Comparison of ENCODE assay signal across 1 cellular context in the genomic region with DNA sequence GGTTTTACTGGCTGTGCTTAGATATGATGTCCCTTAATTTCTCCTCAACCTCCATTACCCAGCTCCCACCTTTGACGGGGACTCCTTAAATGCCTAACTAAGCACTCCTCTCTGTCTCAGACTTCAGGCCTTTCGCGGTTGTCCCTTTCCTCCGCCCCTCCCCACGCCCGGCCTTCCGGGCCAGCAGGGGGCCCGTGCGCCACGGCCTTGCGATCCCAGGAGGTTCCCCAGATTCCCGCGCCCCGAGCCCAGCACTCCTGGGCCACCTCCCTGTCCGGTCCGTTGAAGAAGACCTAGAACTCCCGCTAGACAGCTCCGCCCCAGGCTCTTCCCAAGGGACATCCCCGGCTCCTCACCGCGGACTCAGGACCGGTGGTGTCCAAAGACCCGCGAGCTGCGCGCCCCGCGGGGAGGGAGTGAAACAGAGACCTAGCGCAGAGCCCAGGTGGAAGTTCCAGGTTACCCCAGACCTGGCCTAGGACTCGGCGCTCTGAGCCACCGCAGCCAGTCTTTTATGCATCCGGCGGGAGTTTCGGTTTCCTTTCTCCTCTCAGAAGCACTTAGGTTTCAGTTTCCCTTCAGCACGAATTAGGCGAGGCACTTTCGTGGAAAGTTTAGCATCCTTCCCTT.
TF ChIP-seq lines count a peak whose summit lies in the region.

DDX60 (minus strand) TSS at position 487 of the 630 bp plus-strand sequence. CDS start 7,493 bp downstream, outside the sequence.

TF ChIP-seq in GM23338, 12 proteins besides CTCF, POLR2A, EP300 and RAD21 (continued from another document):
- TF ChIP-seq, protein P1, sequence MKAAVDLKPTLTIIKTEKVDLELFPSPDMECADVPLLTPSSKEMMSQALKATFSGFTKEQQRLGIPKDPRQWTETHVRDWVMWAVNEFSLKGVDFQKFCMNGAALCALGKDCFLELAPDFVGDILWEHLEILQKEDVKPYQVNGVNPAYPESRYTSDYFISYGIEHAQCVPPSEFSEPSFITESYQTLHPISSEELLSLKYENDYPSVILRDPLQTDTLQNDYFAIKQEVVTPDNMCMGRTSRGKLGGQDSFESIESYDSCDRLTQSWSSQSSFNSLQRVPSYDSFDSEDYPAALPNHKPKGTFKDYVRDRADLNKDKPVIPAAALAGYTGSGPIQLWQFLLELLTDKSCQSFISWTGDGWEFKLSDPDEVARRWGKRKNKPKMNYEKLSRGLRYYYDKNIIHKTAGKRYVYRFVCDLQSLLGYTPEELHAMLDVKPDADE (IDR thresholded peaks at IDR 0.05), result 0 out of 2 replicates have a peak, but pooled peaks have one; percentile 4
- TF ChIP-seq NANOG (IDR thresholded peaks at IDR 0.05; ENCODE audit: borderline replicate concordance) (no peak), POLR2AphosphoS5 (IDR thresholded peaks at IDR 0.05; ENCODE audit: low read depth) (no peak), EZH2phosphoT487 (IDR thresholded peaks at IDR 0.05; ENCODE audit: unreplicated experiment) (no peak), ZNF331 (CRISPR knock-in tag; IDR thresholded peaks at IDR 0.05; ENCODE audit: low read depth) (no peak), EZH2 (IDR thresholded peaks at IDR 0.05; ENCODE audit: low read depth, unreplicated experiment) (no peak), STAT1 (IDR thresholded peaks at IDR 0.05; ENCODE audit: unreplicated experiment) (no peak)
- TF ChIP-seq, protein P2, sequence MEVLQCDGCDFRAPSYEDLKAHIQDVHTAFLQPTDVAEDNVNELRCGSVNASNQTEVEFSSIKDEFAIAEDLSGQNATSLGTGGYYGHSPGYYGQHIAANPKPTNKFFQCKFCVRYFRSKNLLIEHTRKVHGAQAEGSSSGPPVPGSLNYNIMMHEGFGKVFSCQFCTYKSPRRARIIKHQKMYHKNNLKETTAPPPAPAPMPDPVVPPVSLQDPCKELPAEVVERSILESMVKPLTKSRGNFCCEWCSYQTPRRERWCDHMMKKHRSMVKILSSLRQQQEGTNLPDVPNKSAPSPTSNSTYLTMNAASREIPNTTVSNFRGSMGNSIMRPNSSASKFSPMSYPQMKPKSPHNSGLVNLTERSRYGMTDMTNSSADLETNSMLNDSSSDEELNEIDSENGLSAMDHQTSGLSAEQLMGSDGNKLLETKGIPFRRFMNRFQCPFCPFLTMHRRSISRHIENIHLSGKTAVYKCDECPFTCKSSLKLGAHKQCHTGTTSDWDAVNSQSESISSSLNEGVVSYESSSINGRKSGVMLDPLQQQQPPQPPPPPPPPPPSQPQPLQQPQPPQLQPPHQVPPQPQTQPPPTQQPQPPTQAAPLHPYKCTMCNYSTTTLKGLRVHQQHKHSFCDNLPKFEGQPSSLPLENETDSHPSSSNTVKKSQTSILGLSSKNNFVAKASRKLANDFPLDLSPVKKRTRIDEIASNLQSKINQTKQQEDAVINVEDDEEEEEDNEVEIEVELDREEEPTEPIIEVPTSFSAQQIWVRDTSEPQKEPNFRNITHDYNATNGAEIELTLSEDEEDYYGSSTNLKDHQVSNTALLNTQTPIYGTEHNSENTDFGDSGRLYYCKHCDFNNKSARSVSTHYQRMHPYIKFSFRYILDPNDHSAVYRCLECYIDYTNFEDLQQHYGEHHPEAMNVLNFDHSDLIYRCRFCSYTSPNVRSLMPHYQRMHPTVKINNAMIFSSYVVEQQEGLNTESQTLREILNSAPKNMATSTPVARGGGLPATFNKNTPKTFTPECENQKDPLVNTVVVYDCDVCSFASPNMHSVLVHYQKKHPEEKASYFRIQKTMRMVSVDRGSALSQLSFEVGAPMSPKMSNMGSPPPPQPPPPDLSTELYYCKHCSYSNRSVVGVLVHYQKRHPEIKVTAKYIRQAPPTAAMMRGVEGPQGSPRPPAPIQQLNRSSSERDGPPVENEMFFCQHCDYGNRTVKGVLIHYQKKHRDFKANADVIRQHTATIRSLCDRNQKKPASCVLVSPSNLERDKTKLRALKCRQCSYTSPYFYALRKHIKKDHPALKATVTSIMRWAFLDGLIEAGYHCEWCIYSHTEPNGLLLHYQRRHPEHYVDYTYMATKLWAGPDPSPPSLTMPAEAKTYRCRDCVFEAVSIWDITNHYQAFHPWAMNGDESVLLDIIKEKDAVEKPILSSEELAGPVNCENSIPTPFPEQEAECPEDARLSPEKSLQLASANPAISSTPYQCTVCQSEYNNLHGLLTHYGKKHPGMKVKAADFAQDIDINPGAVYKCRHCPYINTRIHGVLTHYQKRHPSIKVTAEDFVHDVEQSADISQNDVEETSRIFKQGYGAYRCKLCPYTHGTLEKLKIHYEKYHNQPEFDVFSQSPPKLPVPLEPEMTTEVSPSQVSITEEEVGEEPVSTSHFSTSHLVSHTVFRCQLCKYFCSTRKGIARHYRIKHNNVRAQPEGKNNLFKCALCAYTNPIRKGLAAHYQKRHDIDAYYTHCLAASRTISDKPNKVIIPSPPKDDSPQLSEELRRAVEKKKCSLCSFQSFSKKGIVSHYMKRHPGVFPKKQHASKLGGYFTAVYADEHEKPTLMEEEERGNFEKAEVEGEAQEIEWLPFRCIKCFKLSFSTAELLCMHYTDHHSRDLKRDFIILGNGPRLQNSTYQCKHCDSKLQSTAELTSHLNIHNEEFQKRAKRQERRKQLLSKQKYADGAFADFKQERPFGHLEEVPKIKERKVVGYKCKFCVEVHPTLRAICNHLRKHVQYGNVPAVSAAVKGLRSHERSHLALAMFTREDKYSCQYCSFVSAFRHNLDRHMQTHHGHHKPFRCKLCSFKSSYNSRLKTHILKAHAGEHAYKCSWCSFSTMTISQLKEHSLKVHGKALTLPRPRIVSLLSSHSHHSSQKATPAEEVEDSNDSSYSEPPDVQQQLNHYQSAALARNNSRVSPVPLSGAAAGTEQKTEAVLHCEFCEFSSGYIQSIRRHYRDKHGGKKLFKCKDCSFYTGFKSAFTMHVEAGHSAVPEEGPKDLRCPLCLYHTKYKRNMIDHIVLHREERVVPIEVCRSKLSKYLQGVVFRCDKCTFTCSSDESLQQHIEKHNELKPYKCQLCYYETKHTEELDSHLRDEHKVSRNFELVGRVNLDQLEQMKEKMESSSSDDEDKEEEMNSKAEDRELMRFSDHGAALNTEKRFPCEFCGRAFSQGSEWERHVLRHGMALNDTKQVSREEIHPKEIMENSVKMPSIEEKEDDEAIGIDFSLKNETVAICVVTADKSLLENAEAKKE (CRISPR knock-in tag; IDR thresholded peaks at IDR 0.05), result peak; percentile 94
- TF ChIP-seq, protein P3, sequence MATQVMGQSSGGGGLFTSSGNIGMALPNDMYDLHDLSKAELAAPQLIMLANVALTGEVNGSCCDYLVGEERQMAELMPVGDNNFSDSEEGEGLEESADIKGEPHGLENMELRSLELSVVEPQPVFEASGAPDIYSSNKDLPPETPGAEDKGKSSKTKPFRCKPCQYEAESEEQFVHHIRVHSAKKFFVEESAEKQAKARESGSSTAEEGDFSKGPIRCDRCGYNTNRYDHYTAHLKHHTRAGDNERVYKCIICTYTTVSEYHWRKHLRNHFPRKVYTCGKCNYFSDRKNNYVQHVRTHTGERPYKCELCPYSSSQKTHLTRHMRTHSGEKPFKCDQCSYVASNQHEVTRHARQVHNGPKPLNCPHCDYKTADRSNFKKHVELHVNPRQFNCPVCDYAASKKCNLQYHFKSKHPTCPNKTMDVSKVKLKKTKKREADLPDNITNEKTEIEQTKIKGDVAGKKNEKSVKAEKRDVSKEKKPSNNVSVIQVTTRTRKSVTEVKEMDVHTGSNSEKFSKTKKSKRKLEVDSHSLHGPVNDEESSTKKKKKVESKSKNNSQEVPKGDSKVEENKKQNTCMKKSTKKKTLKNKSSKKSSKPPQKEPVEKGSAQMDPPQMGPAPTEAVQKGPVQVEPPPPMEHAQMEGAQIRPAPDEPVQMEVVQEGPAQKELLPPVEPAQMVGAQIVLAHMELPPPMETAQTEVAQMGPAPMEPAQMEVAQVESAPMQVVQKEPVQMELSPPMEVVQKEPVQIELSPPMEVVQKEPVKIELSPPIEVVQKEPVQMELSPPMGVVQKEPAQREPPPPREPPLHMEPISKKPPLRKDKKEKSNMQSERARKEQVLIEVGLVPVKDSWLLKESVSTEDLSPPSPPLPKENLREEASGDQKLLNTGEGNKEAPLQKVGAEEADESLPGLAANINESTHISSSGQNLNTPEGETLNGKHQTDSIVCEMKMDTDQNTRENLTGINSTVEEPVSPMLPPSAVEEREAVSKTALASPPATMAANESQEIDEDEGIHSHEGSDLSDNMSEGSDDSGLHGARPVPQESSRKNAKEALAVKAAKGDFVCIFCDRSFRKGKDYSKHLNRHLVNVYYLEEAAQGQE (IDR thresholded peaks at IDR 0.05; ENCODE audit: unreplicated experiment), result no peak
